ENCODE assay signal across 9 cellular contexts in the genomic region with DNA sequence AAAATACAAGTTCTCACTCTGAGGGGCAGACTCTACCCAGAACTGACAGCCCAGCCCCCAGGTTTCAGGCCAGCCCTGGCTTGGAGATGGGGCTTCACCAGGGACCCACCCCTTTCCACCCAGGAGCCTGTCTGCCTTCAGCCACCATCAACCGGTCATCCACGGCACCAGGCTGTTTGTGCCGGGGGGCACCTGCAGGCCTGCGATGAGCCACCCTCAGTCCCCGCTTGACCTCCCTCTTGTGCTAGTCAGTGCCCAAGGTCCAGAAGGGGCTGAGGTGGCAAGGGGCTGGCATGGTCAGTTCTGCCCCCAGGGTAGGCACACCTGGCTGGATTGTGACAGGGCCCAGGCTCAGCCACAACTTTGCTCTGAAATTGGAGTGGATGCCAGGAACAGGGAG.
"Had no signal": no experiment of that assay in that cellular context is flagged by ENCODE, and none has a peak within 500 bp of the region (broad histone marks: within the 10 kb centered on the region; RNA-seq: fewer than 3 reads in every experiment).

No MANE protein-coding gene starts in this region.

- H3K4me1 ChIP-seq: HAP-1 had no signal

- H3K27ac Mint-ChIP-seq: GM23338, HFFc6 had no signal

- H3K9ac ChIP-seq: GM23248 had no signal

- H3K4me3 Mint-ChIP-seq: GM23338, H9, HFFc6 had no signal

- H3K27ac ChIP-seq: GM23248 had no signal

- H3K4me2 ChIP-seq: GM23338 had no signal

- H3K9me3 ChIP-seq: HAP-1 had no signal

- H3K4me3 ChIP-seq: GM23248, GM23338, HAP-1 had no signal

- H2AFZ ChIP-seq: GM23248, GM23338 had no signal

- DNase-seq: GM23248, GOT3, H7, H9, HCEC 1CT, HFFc6 had no signal

- H3K36me3 ChIP-seq: HAP-1 had no signal

- ATAC-seq: GM23338, HCT116 had no signal
